In genomic region chr12:101018540-101018939, GRCh38 we compare ENCODE assay signal across 1 cellular context.
TF ChIP-seq lines count a peak whose summit lies in the region.

No MANE protein-coding gene starts in this region.

TF ChIP-seq in HepG2, 621 proteins besides CTCF, POLR2A, EP300 and RAD21 (continued from another document):
- TF ChIP-seq MNT (IDR thresholded peaks at IDR 0.05): no peak
- peak; percentile 63 to 67 for TF ChIP-seq MAFK (conservative IDR thresholded peaks at IDR 0.05 in 1 of 2, IDR thresholded peaks at IDR 0.05 in 1 of 2; ENCODE audit: low read length in 2 of 2)
- no peak for TF ChIP-seq ZNF7 (CRISPR knock-in tag; IDR thresholded peaks at IDR 0.05)
- TF ChIP-seq, protein P1, sequence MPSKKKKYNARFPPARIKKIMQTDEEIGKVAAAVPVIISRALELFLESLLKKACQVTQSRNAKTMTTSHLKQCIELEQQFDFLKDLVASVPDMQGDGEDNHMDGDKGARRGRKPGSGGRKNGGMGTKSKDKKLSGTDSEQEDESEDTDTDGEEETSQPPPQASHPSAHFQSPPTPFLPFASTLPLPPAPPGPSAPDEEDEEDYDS (CRISPR knock-in tag; IDR thresholded peaks at IDR 0.05): no peak
- TF ChIP-seq MEF2D (CRISPR knock-in tag; IDR thresholded peaks at IDR 0.05): no peak
- TF ChIP-seq MAFG (CRISPR knock-in tag; IDR thresholded peaks at IDR 0.05): no peak
